ENCODE assay signal across 13 cellular contexts in the genomic region with DNA sequence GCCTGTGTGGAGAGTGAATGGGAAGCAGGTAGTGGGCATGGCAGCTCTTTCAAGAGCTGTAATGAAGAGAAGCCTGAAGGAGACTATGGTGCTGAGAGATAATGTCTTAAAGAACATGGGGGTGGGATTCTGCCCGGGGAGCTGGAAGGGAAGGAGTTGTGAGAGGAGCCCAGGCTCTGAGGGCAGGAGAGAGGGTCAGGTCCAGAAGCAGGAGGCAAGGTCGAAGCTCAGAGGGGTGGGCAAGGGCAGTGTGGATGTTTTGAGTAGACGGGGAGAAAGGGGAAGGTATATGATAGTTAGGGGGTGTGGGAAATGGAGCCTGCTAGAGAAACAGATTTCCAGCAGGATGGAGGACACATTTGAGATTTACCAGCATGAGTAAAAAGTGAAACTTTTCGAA. TPM values are rescaled to one million over a fixed set of nuclear protein-coding genes. Genes with fewer than 3 reads are reported as not detected.
DNase-seq lines count a peak whose midpoint lies in the region; ATAC-seq and TF ChIP-seq lines count a peak whose summit lies in the region.
"Had no signal": no experiment of that assay in that cellular context is flagged by ENCODE, and none has a peak within 500 bp of the region (broad histone marks: within the 10 kb centered on the region; RNA-seq: fewer than 3 reads in every experiment).

No MANE protein-coding gene starts in this region.

- H3K4me1 ChIP-seq in Loucy (ENCODE audit: insufficient read depth, low read length, poor library complexity, severe bottlenecking) = peaks cover 34% of the 10 kb centered on the region

- H3K27me3 ChIP-seq in Loucy (ENCODE audit: insufficient read depth, low read length, poor library complexity, severe bottlenecking) = no peaks in the 10 kb centered on the region
- H3K27me3 ChIP-seq: uterus had no signal

- peak overlapping the region; percentile 86 for H3K9ac ChIP-seq in Loucy (ENCODE audit: low read depth, low read length, poor library complexity, severe bottlenecking)

- H3F3A ChIP-seq in Loucy (ENCODE audit: low read depth) = no peaks in the 10 kb centered on the region

- peak overlapping the region; percentile 87 for H3K4me3 Mint-ChIP-seq in activated CD4-positive, alpha-beta T cell treated with anti-CD3 and anti-CD28 coated beads for 36 hours
- H3K4me3 Mint-ChIP-seq in brain = peak overlapping the region; percentile 82 to 97 (median 86)
- H3K4me3 Mint-ChIP-seq in nephron progenitor cell = peak overlapping the region; percentile 92

- POLR2A ChIA-PET in activated CD4-positive, alpha-beta T cell treated with anti-CD3 and anti-CD28 coated beads for 36 hours (lab: Charles Lee) = interaction anchor here (1.4 kb wide), 1 partner anchor 23 kb away, joined by 5 read pairs; no protein-coding TSS in a partner anchor

- H4K20me1 ChIP-seq in Loucy (ENCODE audit: insufficient read depth, low read length, poor library complexity, severe bottlenecking) = peaks cover 50% of the 10 kb centered on the region

- H3K36me3 ChIP-seq in Loucy (ENCODE audit: insufficient read depth, low read length) = peaks cover 3% of the 10 kb centered on the region; the same call in 1 of the 2 replicates
- H3K36me3 ChIP-seq: uterus had no signal

- no peak overlapping the region for H2AFZ ChIP-seq in Loucy (ENCODE audit: low read length)

- peaks cover 74% of the 10 kb centered on the region for H3K79me2 ChIP-seq in Loucy (ENCODE audit: insufficient read depth, low read length)

- H3K9me2 ChIP-seq in Loucy (replicated peaks; ENCODE audit: low read depth, low read length) = no peaks in the 10 kb centered on the region

- no peak overlapping the region for H3K27ac Mint-ChIP-seq in activated CD4-positive, alpha-beta T cell treated with anti-CD3 and anti-CD28 coated beads for 36 hours
- H3K27ac Mint-ChIP-seq in brain = peak overlapping the region in 4 of 5 experiments; percentile 58 to 79 (median 70)
- H3K27ac Mint-ChIP-seq in nephron progenitor cell = no peak overlapping the region

- no peaks in the 10 kb centered on the region for H3K9me3 ChIP-seq in Loucy (ENCODE audit: insufficient read depth, low read depth, low read length)
- H3K9me3 ChIP-seq: uterus had no signal

- peaks cover 7% of the 10 kb centered on the region for H3K36me3 Mint-ChIP-seq in activated CD4-positive, alpha-beta T cell treated with anti-CD3 and anti-CD28 coated beads for 36 hours (ENCODE audit: low read depth)
- peaks cover 19% of the 10 kb centered on the region for H3K36me3 Mint-ChIP-seq in brain
- peaks cover 4% of the 10 kb centered on the region for H3K36me3 Mint-ChIP-seq in nephron progenitor cell (ENCODE audit: low read depth)

- intact Hi-C loops in activated CD4-positive, alpha-beta T cell treated with anti-CD3 and anti-CD28 coated beads for 36 hours (cut with DNase I, micrococcal nuclease) = no loop called here

- peak overlapping the region; percentile 99 for H3K4me3 ChIP-seq in Loucy (ENCODE audit: low read length, poor library complexity, severe bottlenecking)
- H3K4me3 ChIP-seq: uterus had no signal

- H3K27me3 Mint-ChIP-seq in activated CD4-positive, alpha-beta T cell treated with anti-CD3 and anti-CD28 coated beads for 36 hours = no peaks in the 10 kb centered on the region
- H3K27me3 Mint-ChIP-seq in brain (peaks cover 11% of the 10 kb centered on the region), nephron progenitor cell (ENCODE audit: low read depth, poor library complexity) (peaks cover 3% of the 10 kb centered on the region)

- peaks cover 34% of the 10 kb centered on the region for H3K4me1 Mint-ChIP-seq in activated CD4-positive, alpha-beta T cell treated with anti-CD3 and anti-CD28 coated beads for 36 hours
- H3K4me1 Mint-ChIP-seq in brain (peaks cover 43% of the 10 kb centered on the region), nephron progenitor cell (peaks cover 37% of the 10 kb centered on the region)

- H3K9me3 Mint-ChIP-seq in activated CD4-positive, alpha-beta T cell treated with anti-CD3 and anti-CD28 coated beads for 36 hours (ENCODE audit: low read depth) = no peaks in the 10 kb centered on the region
- H3K9me3 Mint-ChIP-seq in brain (no peaks in the 10 kb centered on the region), nephron progenitor cell (no peaks in the 10 kb centered on the region)

- CTCF ChIA-PET in activated CD4-positive, alpha-beta T cell treated with anti-CD3 and anti-CD28 coated beads for 36 hours (lab: Charles Lee) = interaction anchor here (1.4 to 4.7 kb wide), 3 partner anchors 20 to 74 kb away, joined by 4 to 61 read pairs (median 8); no protein-coding TSS in a partner anchor

- H3K4me2 ChIP-seq in Loucy (ENCODE audit: low read depth, low read length, poor library complexity, severe bottlenecking) = peak overlapping the region; percentile 97

- TF ChIP-seq CTCF in Loucy (conservative IDR thresholded peaks at IDR 0.05; ENCODE audit: low read length) = no peak
- TF ChIP-seq CTCF in brain (conservative IDR thresholded peaks at IDR 0.05) = no peak
- no peak for TF ChIP-seq CTCF in nephron progenitor cell (IDR thresholded peaks at IDR 0.05)

- DNase-seq in activated CD4-positive, alpha-beta T cell treated with anti-CD3 and anti-CD28 coated beads for 36 hours = no peak
- DNase-seq in activated CD4-positive, alpha-beta T cell treated with anti-CD3 and anti-CD28 coated beads, Interleukin-2, amount 50 U/mL, for 4 hours = no peak
- DNase-seq in nephron progenitor cell = no peak
- DNase-seq in globus pallidus (ENCODE audit: low spot score) = no peak
- no peak for DNase-seq in NCI-H2029 treated with DMSO at 0.1 percent for 48 hours (lab: John Stamatoyannopoulos, UW)
- no peak for DNase-seq in NCI-H1694 (lab: John Stamatoyannopoulos, UW)
- DNase-seq: DMS153; NCI-H2081; NK-92 treated with Interleukin-12 subunit alpha and Interleukin-12 subunit beta, amount 100 ng/mL, for 24 hours; nucleus accumbens; uterus had no signal

- ATAC-seq in activated CD4-positive, alpha-beta T cell treated with anti-CD3 and anti-CD28 coated beads for 36 hours = no peak

RNA-seq across cellular contexts. Expression of gene CAPN10, which starts 2.1 kb away (rescaled TPM):
- 10 to 100 TPM; 22.1 to 30.2 TPM for total RNA-seq in activated CD4-positive, alpha-beta T cell treated with anti-CD3 and anti-CD28 coated beads for 36 hours
- polyA plus RNA-seq in brain (ENCODE audit: insufficient read depth, low read depth, low replicate concordance) = 15.8 TPM

RNA-seq across cellular contexts. Expression of gene RNPEPL1, which starts 20.4 kb away (rescaled TPM):
- 10 to 100 TPM; 35.7 to 43.8 TPM for total RNA-seq in activated CD4-positive, alpha-beta T cell treated with anti-CD3 and anti-CD28 coated beads for 36 hours
- polyA plus RNA-seq in brain (ENCODE audit: insufficient read depth, low read depth, low replicate concordance) = 48.5 TPM

RNA-seq across cellular contexts. Expression of gene DUSP28, which starts 28.5 kb away (rescaled TPM):
- 1 to 10 TPM; 3.3 to 5.0 TPM for total RNA-seq in activated CD4-positive, alpha-beta T cell treated with anti-CD3 and anti-CD28 coated beads for 36 hours
- 6.3 TPM for polyA plus RNA-seq in brain (ENCODE audit: insufficient read depth, low read depth, low replicate concordance)

RNA-seq across cellular contexts. Expression of gene ANKMY1, which starts 30.9 kb away (rescaled TPM):
- total RNA-seq in activated CD4-positive, alpha-beta T cell treated with anti-CD3 and anti-CD28 coated beads for 36 hours = 10 to 100 TPM; 20.7 to 24.0 TPM
- polyA plus RNA-seq in brain (ENCODE audit: insufficient read depth, low read depth, low replicate concordance) = 7.0 TPM

RNA-seq across cellular contexts. Expression of gene GPR35, which starts 36.6 kb away (rescaled TPM):
- total RNA-seq in activated CD4-positive, alpha-beta T cell treated with anti-CD3 and anti-CD28 coated beads for 36 hours = 1 to 10 TPM; 3.6 to 4.1 TPM
- polyA plus RNA-seq in brain (ENCODE audit: insufficient read depth, low read depth, low replicate concordance) = 1.5 TPM

Comparison
In these comparisons a context has a peak if more than half of its experiments do, and no peak if none do; other contexts are left out.
1. H3K27ac Mint-ChIP-seq: peak in brain (4 of 5); none in activated CD4-positive, alpha-beta T cell treated with anti-CD3 and anti-CD28 coated beads for 36 hours (single experiment) and nephron progenitor cell (single experiment).
2. Peak in every context shown above with its lines, with median percentiles within 50 percentile points of each other: H3K4me3 Mint-ChIP-seq.